Comparison of ENCODE assay signal across 8 cellular contexts in genomic region chr10:34316154-34316553, GRCh38.
"Had no signal": no experiment of that assay in that cellular context is flagged by ENCODE, and none has a peak within 500 bp of the region (broad histone marks: within the 10 kb centered on the region; RNA-seq: fewer than 3 reads in every experiment).

No MANE protein-coding gene starts in this region.

- DNase-seq: GM23248, GOT3, H7, HFFc6, IMR-90, KG1 had no signal

- H3K27ac Mint-ChIP-seq: HFFc6 had no signal

- H3K9me3 Mint-ChIP-seq: HFFc6 had no signal

- ATAC-seq: HCT116, K562 had no signal

- H3K4me3 Mint-ChIP-seq: HFFc6 had no signal
